Comparison of ENCODE assay signal across 2 cellular contexts in genomic region chr10:124881686-124882085, GRCh38.
DNase-seq lines count a peak whose midpoint lies in the region; ATAC-seq, FAIRE-seq and TF ChIP-seq lines count a peak whose summit lies in the region.
"Not testable (repeated sequence)": the region's sequence is repeated elsewhere in the genome, so short reads cannot be mapped to it uniquely, and the experiment has no call there.

No MANE protein-coding gene starts in this region.

- not testable (repeated sequence) for H3K4me1 ChIP-seq in HEK293 (ENCODE audit: control insufficient read depth, insufficient read depth, low read length); K562 (replicated peaks in 1 of 2; ENCODE audit: control insufficient read depth in 2 of 2, insufficient read depth in 2 of 2, low read length in 2 of 2)

- H3K27me3 ChIP-seq in K562 (ENCODE audit: control insufficient read depth in 2 of 2, insufficient read depth in 2 of 2, low read length in 2 of 2) = not testable (repeated sequence)

- H3K4me3 ChIP-seq in HEK293 (ENCODE audit: low read depth, low read length); K562: not testable (repeated sequence)

- not testable (repeated sequence) for H3K27ac ChIP-seq in HEK293 (ENCODE audit: extremely low read depth, low read depth, low read length); K562 (ENCODE audit: extremely low read depth, low read depth, low read length)

- not testable (repeated sequence) for H3K9ac ChIP-seq in K562 (ENCODE audit: insufficient read depth in 1 of 2, low read depth in 2 of 2, low read length in 2 of 2)

- H4K20me1 ChIP-seq in K562 (replicated peaks; ENCODE audit: control insufficient read depth, insufficient read depth, low read length) = not testable (repeated sequence)

- not testable (repeated sequence) for TF ChIP-seq POLR2A in K562 (conservative IDR thresholded peaks at IDR 0.05)

- BruUV-seq in K562 (replicated peaks; lab: Mats Ljungman, UMichigan) = not testable (repeated sequence)

- H3K9me3 ChIP-seq in HEK293 (ENCODE audit: control insufficient read depth, insufficient read depth, low read depth, low read length); K562 (replicated peaks; ENCODE audit: control insufficient read depth, insufficient read depth, low read depth, low read length): not testable (repeated sequence)

- 20% methylated on average over 1 of the region's 2 CpGs for WGBS in K562 (ENCODE audit: insufficient coverage, low coverage, missing lambda C conversion rate)

- DNase-seq in K562 (ENCODE audit: extremely low read depth in 1 of 4, low spot score in 3 of 4) = not testable (repeated sequence)

- intact Hi-C loops in K562 (cut with micrococcal nuclease) = not testable (repeated sequence)

- in situ Hi-C loops in K562 (cut with MboI) = not testable (repeated sequence)

- ATAC-seq in K562 = not testable (repeated sequence)

- not testable (repeated sequence) for TF ChIP-seq CTCF in HEK293 (tag by site-specific recombination; IDR thresholded peaks at IDR 0.05); K562 (IDR thresholded peaks at IDR 0.05 in 2 of 3, conservative IDR thresholded peaks at IDR 0.05 in 1 of 3; ENCODE audit: insufficient read depth in 2 of 3, low read depth in 1 of 3, low read length in 3 of 3)

- not testable (repeated sequence) for TF ChIP-seq RAD21 in K562 (CRISPR knock-in tag; conservative IDR thresholded peaks at IDR 0.05 in 1 of 2, IDR thresholded peaks at IDR 0.05 in 1 of 2)

- not testable (repeated sequence) for H3K4me2 ChIP-seq in K562 (ENCODE audit: insufficient read depth, low read length)

- not testable (repeated sequence) for H2AFZ ChIP-seq in K562 (ENCODE audit: low read depth, low read length)

- TF ChIP-seq EP300 in K562 (IDR thresholded peaks at IDR 0.05; ENCODE audit: low read length) = not testable (repeated sequence)

- CTCF ChIA-PET in HEK293 (lab: Yijun Ruan, JAX); K562 (lab: Yijun Ruan, JAX; ENCODE audit: low intra/inter-chr PET ratio): not testable (repeated sequence)

- POLR2A ChIA-PET in HEK293 (lab: Yijun Ruan, JAX) = not testable (repeated sequence)
- POLR2A ChIA-PET in K562 (lab: Yijun Ruan, JAX) = interaction anchor here (0.6 kb wide), 1 partner anchor 923 kb away, joined by 5 read pairs; no protein-coding TSS in a partner anchor

- not testable (repeated sequence) for H3K79me2 ChIP-seq in K562 (ENCODE audit: control insufficient read depth, insufficient read depth, low read length)

- not testable (repeated sequence) for FAIRE-seq in K562 (lab: Jason Lieb, UNC)

- not testable (repeated sequence) for H3K36me3 ChIP-seq in HEK293 (ENCODE audit: control insufficient read depth in 2 of 2, insufficient read depth in 1 of 2, low read length in 2 of 2); K562 (ENCODE audit: control insufficient read depth, insufficient read depth, low read length)

- H3K9me1 ChIP-seq in K562 (ENCODE audit: control insufficient read depth, insufficient read depth, low read length) = not testable (repeated sequence)

TF ChIP-seq in HEK293, 187 proteins besides CTCF, POLR2A, EP300 and RAD21:
- TF ChIP-seq ZNF146 (tag by site-specific recombination; IDR thresholded peaks at IDR 0.05) = peak; percentile 92

TF ChIP-seq in K562, 482 proteins besides CTCF, POLR2A, EP300 and RAD21:
- TF ChIP-seq ZNF146 (CRISPR knock-in tag; IDR thresholded peaks at IDR 0.05; ENCODE audit: unreplicated experiment) = peak; percentile 34
TF ChIP-seq in K562: peak in this region for 1; not testable (repeated sequence) for 481.
